ENCODE assay signal across 12 cellular contexts in genomic region chr19:29724741-29725140, GRCh38. TPM values are rescaled to one million over a fixed set of nuclear protein-coding genes. Genes with fewer than 3 reads are reported as not detected.
DNase-seq lines count a peak whose midpoint lies in the region; ATAC-seq and TF ChIP-seq lines count a peak whose summit lies in the region.
"Had no signal": no experiment of that assay in that cellular context is flagged by ENCODE, and none has a peak within 500 bp of the region (broad histone marks: within the 10 kb centered on the region; RNA-seq: fewer than 3 reads in every experiment).

No MANE protein-coding gene starts in this region.

- H2BK5ac ChIP-seq in mesenchymal stem cell (ENCODE audit: low read depth, low read length, poor library complexity, severe bottlenecking): no peak overlapping the region

- POLR2A ChIA-PET in MCF 10A (lab: Yijun Ruan, JAX): no interaction called here

- H3K9ac ChIP-seq in mammary epithelial cell (ENCODE audit: insufficient read depth, low read length) (no peak overlapping the region), mesenchymal stem cell (ENCODE audit: low read length) (peak overlapping the region; percentile 15)

- no peak overlapping the region for H2BK15ac ChIP-seq in mesenchymal stem cell (ENCODE audit: low read depth, poor library complexity, severe bottlenecking)

- intact Hi-C loops in mammary epithelial cell (cut with micrococcal nuclease) (no loop called here), MCF 10A (cut with micrococcal nuclease) (no loop called here), ascending aorta (cut with DNase I) (no loop called here)

- in situ Hi-C loops in mammary epithelial cell (cut with MboI; ENCODE audit: low sequenced_read_pairs in 2 of 2): loop anchor here in 1 of 2 donors (25.0 kb wide), 1 partner anchor 938 kb away; no protein-coding TSS in a partner anchor

- no peaks in the 10 kb centered on the region for H3K27me3 Mint-ChIP-seq in MCF 10A (ENCODE audit: insufficient read depth, unreplicated experiment)

- dilution Hi-C loops in mammary epithelial cell (cut with HindIII; ENCODE audit: low sequenced_read_pairs): no loop called here

- no peaks in the 10 kb centered on the region for H3K79me1 ChIP-seq in mesenchymal stem cell (replicated peaks; ENCODE audit: low read length, poor library complexity, severe bottlenecking)

- CTCF ChIA-PET in mammary epithelial cell (lab: Charles Lee; ENCODE audit: low non-redundant PET): interaction anchor here (0.7 kb wide), 1 partner anchor 927 kb away, joined by 4 read pairs; no protein-coding TSS in a partner anchor
- CTCF ChIA-PET in MCF 10A (lab: Yijun Ruan, JAX): interaction anchor here (0.6 to 4.9 kb wide), 4 partner anchors 8 to 121 kb away, joined by 3 to 39 read pairs (median 11); no protein-coding TSS in a partner anchor

- no peak for ATAC-seq in GM19467 (IDR thresholded peaks at IDR 0.05; ENCODE audit: unreplicated experiment)

- no peak overlapping the region for H3K18ac ChIP-seq in mesenchymal stem cell (ENCODE audit: low read depth in 1 of 2, low read length in 2 of 2)

- TF ChIP-seq CTCF in mammary epithelial cell (conservative IDR thresholded peaks at IDR 0.05 in 1 of 2, IDR thresholded peaks at IDR 0.05 in 1 of 2; ENCODE audit: extremely low read depth in 1 of 2, insufficient read depth in 1 of 2, low read depth in 1 of 2, low read length in 2 of 2): no peak
- TF ChIP-seq CTCF in MCF 10A (IDR thresholded peaks at IDR 0.05; ENCODE audit: unreplicated experiment): no peak
- no peak for TF ChIP-seq CTCF in ascending aorta (IDR thresholded peaks at IDR 0.05)

- peaks cover 8% of the 10 kb centered on the region for H3K27me3 ChIP-seq in mammary epithelial cell (ENCODE audit: insufficient read depth, low read length)
- no peaks in the 10 kb centered on the region for H3K27me3 ChIP-seq in ascending aorta
- peaks cover 31 to 63% of the 10 kb centered on the region in 2 experiments for H3K27me3 ChIP-seq in mesenchymal stem cell (ENCODE audit: control insufficient read depth in 1 of 2, insufficient read depth in 1 of 2, low read length in 2 of 2)
- no peaks in the 10 kb centered on the region for H3K27me3 ChIP-seq in thymus (ENCODE audit: control insufficient read depth, insufficient read depth)
- H3K27me3 ChIP-seq: vagina had no signal

- H3K4me3 Mint-ChIP-seq in MCF 10A (ENCODE audit: unreplicated experiment): no peak overlapping the region

- no peak overlapping the region for H2BK12ac ChIP-seq in mesenchymal stem cell (ENCODE audit: low read length in 2 of 2)

- no peak overlapping the region for H3K23ac ChIP-seq in mesenchymal stem cell (ENCODE audit: low read length in 2 of 2)

- H3K14ac ChIP-seq in mesenchymal stem cell (ENCODE audit: low read length in 2 of 2): no peak overlapping the region

- no peaks in the 10 kb centered on the region for H3K9me3 Mint-ChIP-seq in MCF 10A (ENCODE audit: unreplicated experiment)

- BruUV-seq in mammary epithelial cell (replicated peaks; lab: Mats Ljungman, UMichigan): no TSS peak
- BruUV-seq in MCF 10A (replicated peaks; lab: Mats Ljungman, UMichigan): no TSS peak

- no peaks in the 10 kb centered on the region for H3K79me2 ChIP-seq in mammary epithelial cell (ENCODE audit: insufficient read depth, low read length)

- no peak overlapping the region for H4K8ac ChIP-seq in mesenchymal stem cell (ENCODE audit: low read length)

- H3K36me3 Mint-ChIP-seq in MCF 10A (ENCODE audit: insufficient read depth, unreplicated experiment): no peaks in the 10 kb centered on the region

- WGBS in mammary epithelial cell (ENCODE audit: low coverage, missing lambda C conversion rate): 44% methylated on average over 14 of the region's 14 CpGs
- WGBS in mesenchymal stem cell: 77% methylated on average over 14 of the region's 14 CpGs
- WGBS in thymus: 72% methylated on average over 14 of the region's 14 CpGs

- H4K20me1 ChIP-seq in mammary epithelial cell (ENCODE audit: insufficient read depth, low read length): no peaks in the 10 kb centered on the region

- no peaks in the 10 kb centered on the region for H3K36me3 ChIP-seq in mammary epithelial cell (ENCODE audit: insufficient read depth, low read length)
- H3K36me3 ChIP-seq in ascending aorta: no peaks in the 10 kb centered on the region
- no peaks in the 10 kb centered on the region for H3K36me3 ChIP-seq in mesenchymal stem cell (ENCODE audit: control insufficient read depth in 1 of 2, insufficient read depth in 2 of 2, low read depth in 1 of 2, low read length in 2 of 2)
- no peaks in the 10 kb centered on the region for H3K36me3 ChIP-seq in thymus (ENCODE audit: control insufficient read depth, insufficient read depth)
- H3K36me3 ChIP-seq: vagina had no signal

- H2BK120ac ChIP-seq in mesenchymal stem cell (ENCODE audit: low read depth, low read length): no peak overlapping the region

- H3K4ac ChIP-seq in mesenchymal stem cell (ENCODE audit: low read depth in 1 of 2, low read length in 2 of 2): no peak overlapping the region

- H3K4me1 ChIP-seq in mammary epithelial cell (ENCODE audit: insufficient read depth, low read length): no peaks in the 10 kb centered on the region
- peaks cover 0 to 8% of the 10 kb centered on the region in 2 donors for H3K4me1 ChIP-seq in ascending aorta
- no peaks in the 10 kb centered on the region for H3K4me1 ChIP-seq in mesenchymal stem cell (ENCODE audit: control insufficient read depth, insufficient read depth, low read depth, low read length)
- peaks cover 13% of the 10 kb centered on the region for H3K4me1 ChIP-seq in thymus (ENCODE audit: control insufficient read depth, insufficient read depth, low read length)

- no peak overlapping the region for H3K27ac Mint-ChIP-seq in MCF 10A (ENCODE audit: low read depth, unreplicated experiment)

- peak overlapping the region; percentile 59 for H3K4me2 ChIP-seq in mammary epithelial cell (ENCODE audit: insufficient read depth, low read depth, low read length)
- H3K4me2 ChIP-seq in mesenchymal stem cell (ENCODE audit: low read length, poor library complexity, severe bottlenecking): no peak overlapping the region

- H3K27ac ChIP-seq in mammary epithelial cell (ENCODE audit: insufficient read depth, low read depth, low read length) (no peak overlapping the region), ascending aorta (no peak overlapping the region), mesenchymal stem cell (ENCODE audit: low read length, poor library complexity, severe bottlenecking) (no peak overlapping the region), thymus (ENCODE audit: low read depth) (peak overlapping the region; percentile 20)
- H3K27ac ChIP-seq: skin epidermis, vagina had no signal

- DNase-seq in mammary epithelial cell: no peak
- no peak for DNase-seq in MCF 10A (ENCODE audit: unreplicated experiment)
- DNase-seq in ascending aorta (ENCODE audit: low spot score in 2 of 2): no peak
- no peak for DNase-seq in mesenchymal stem cell
- DNase-seq in kidney tubule cell (ENCODE audit: low spot score): no peak
- DNase-seq in superior temporal gyrus (ENCODE audit: extremely low spot score): no peak
- DNase-seq: mucosa of descending colon, NCI-H510A treated with DMSO at 0.1 percent for 48 hours had no signal

- H3K9me3 ChIP-seq in mammary epithelial cell (replicated peaks; ENCODE audit: insufficient read depth, low read length) (no peaks in the 10 kb centered on the region), ascending aorta (no peaks in the 10 kb centered on the region), mesenchymal stem cell (ENCODE audit: control insufficient read depth, low read length) (no peaks in the 10 kb centered on the region), thymus (ENCODE audit: control insufficient read depth) (no peaks in the 10 kb centered on the region)
- H3K9me3 ChIP-seq: mucosa of descending colon, vagina had no signal

- H2AFZ ChIP-seq in mammary epithelial cell (ENCODE audit: low read depth, low read length): no peak overlapping the region
- no peak overlapping the region for H2AFZ ChIP-seq in mesenchymal stem cell (ENCODE audit: low read depth, low read length)

- no peak overlapping the region for H4K91ac ChIP-seq in mesenchymal stem cell (ENCODE audit: low read length)

- H3K4me3 ChIP-seq in mammary epithelial cell (replicated peaks in 1 of 3; ENCODE audit: insufficient read depth in 1 of 3, low read depth in 2 of 3, low read length in 3 of 3): no peak overlapping the region
- H3K4me3 ChIP-seq in ascending aorta: peak overlapping the region; percentile 11 to 55
- H3K4me3 ChIP-seq in mesenchymal stem cell (ENCODE audit: insufficient read depth in 1 of 2, low read depth in 1 of 2, low read length in 2 of 2): peak overlapping the region in 1 of 2 experiments; percentile 70
- H3K4me3 ChIP-seq in thymus (ENCODE audit: low read length): no peak overlapping the region
- H3K4me3 ChIP-seq: mucosa of descending colon had no signal

- H3K4me1 Mint-ChIP-seq in MCF 10A (ENCODE audit: insufficient read depth, unreplicated experiment): no peaks in the 10 kb centered on the region

- H2AK5ac ChIP-seq in mesenchymal stem cell (ENCODE audit: low read length, severe bottlenecking): no peak overlapping the region

RNA-seq across cellular contexts. Expression of gene C19orf12, which starts 9.7 kb away (rescaled TPM):
- total RNA-seq in mammary epithelial cell (10 to 100 TPM; 19.6 to 24.5 TPM), MCF 10A (2022) (20.2 and 21.6 TPM in 2 replicates), ascending aorta (37.8 TPM)
- polyA plus RNA-seq in mammary epithelial cell (10.5 TPM), thymus (27.5 TPM)
- polyA minus RNA-seq in mammary epithelial cell: 11.8 TPM
- 22.7 TPM for polyA plus RNA-seq in mesenchymal stem cell (2013, experiment 1 of 2)
- polyA plus RNA-seq in mesenchymal stem cell (2013, experiment 2 of 2): 22.8 TPM

RNA-seq across cellular contexts. Expression of gene PLEKHF1, which starts 59.5 kb away (rescaled TPM):
- 10 to 100 TPM; 20.6 to 31.2 TPM for total RNA-seq in mammary epithelial cell
- polyA plus RNA-seq in mammary epithelial cell: 12.2 TPM
- 8.7 TPM for polyA minus RNA-seq in mammary epithelial cell
- total RNA-seq in MCF 10A (2022): 2.9 and 9.6 TPM in 2 replicates
- total RNA-seq in ascending aorta: 68.3 TPM
- polyA plus RNA-seq in mesenchymal stem cell (2013, experiment 1 of 2): 3.8 TPM
- 3.8 TPM for polyA plus RNA-seq in mesenchymal stem cell (2013, experiment 2 of 2)
- polyA plus RNA-seq in thymus: 35.4 TPM

Comparison
In these comparisons a context has a peak if more than half of its experiments do, and no peak if none do; other contexts are left out.
1. H3K4me3 ChIP-seq: peak in ascending aorta (2 of 2); none in mammary epithelial cell (0 of 3) and thymus (single experiment).